Comparison of ENCODE assay signal across 10 cellular contexts in genomic region chrX:110172215-110172614, GRCh38.
DNase-seq lines count a peak whose midpoint lies in the region; ATAC-seq and TF ChIP-seq lines count a peak whose summit lies in the region.
"Had no signal": no experiment of that assay in that cellular context is flagged by ENCODE, and none has a peak within 500 bp of the region (broad histone marks: within the 10 kb centered on the region; RNA-seq: fewer than 3 reads in every experiment).

No MANE protein-coding gene starts in this region.

- no peaks in the 10 kb centered on the region for H3K27me3 Mint-ChIP-seq in endodermal cell (ENCODE audit: insufficient read depth)

- ATAC-seq in GM18873 (IDR thresholded peaks at IDR 0.05; ENCODE audit: low FRiP score, unreplicated experiment) = peak; percentile 96
- peak; percentile 99 for ATAC-seq in GM21529 (IDR thresholded peaks at IDR 0.05; ENCODE audit: unreplicated experiment)
- peak; percentile 97 for ATAC-seq in HG03342 (IDR thresholded peaks at IDR 0.05; ENCODE audit: unreplicated experiment)
- ATAC-seq in psoas muscle = no peak
- ATAC-seq: K562 had no signal

- H3K4me1 ChIP-seq in endodermal cell (ENCODE audit: control insufficient read depth, insufficient read depth, low read length) = no peaks in the 10 kb centered on the region
- H3K4me1 ChIP-seq in psoas muscle = peaks cover 3% of the 10 kb centered on the region
- peaks cover 0 to 13% of the 10 kb centered on the region in 2 donors for H3K4me1 ChIP-seq in thyroid gland

- no peaks in the 10 kb centered on the region for H3K9me3 Mint-ChIP-seq in endodermal cell
- H3K9me3 Mint-ChIP-seq: activated T-cell treated with anti-CD3 and anti-CD28 coated beads, Interleukin-2, amount 50 U/mL, for 24 hours had no signal

- no peak overlapping the region for H3K9ac ChIP-seq in endodermal cell (ENCODE audit: extremely low read depth, low read length, poor library complexity, severe bottlenecking)

- TF ChIP-seq CTCF in endodermal cell (conservative IDR thresholded peaks at IDR 0.05) (no peak), psoas muscle (IDR thresholded peaks at IDR 0.05) (no peak), dorsolateral prefrontal cortex (IDR thresholded peaks at IDR 0.05 in 54 of 56, conservative IDR thresholded peaks at IDR 0.05 in 2 of 56; ENCODE audit: low read depth in 1 of 56, partially characterized antibody in 56 of 56) (no peak), thyroid gland (IDR thresholded peaks at IDR 0.05) (no peak)

- H3K4me3 ChIP-seq in endodermal cell (ENCODE audit: low read length) (no peak overlapping the region), psoas muscle (no peak overlapping the region), dorsolateral prefrontal cortex (no peak overlapping the region), thyroid gland (replicated peaks in 1 of 3) (no peak overlapping the region)
- H3K4me3 ChIP-seq: K562 had no signal

- DNase-seq in endodermal cell (peak; percentile 24), psoas muscle (no peak), dorsolateral prefrontal cortex (no peak), medulla oblongata (ENCODE audit: extremely low spot score) (no peak), thyroid gland (no peak)
- DNase-seq: activated T-cell treated with anti-CD3 and anti-CD28 coated beads, Interleukin-2, amount 50 U/mL, for 24 hours had no signal

- H3K36me3 Mint-ChIP-seq in endodermal cell (ENCODE audit: low read depth) = peaks cover 35% of the 10 kb centered on the region

- TF ChIP-seq POLR2A in thyroid gland (IDR thresholded peaks at IDR 0.05) = no peak

- no peak overlapping the region for H3K27ac ChIP-seq in endodermal cell (ENCODE audit: low read depth, low read length)
- no peak overlapping the region for H3K27ac ChIP-seq in psoas muscle
- no peak overlapping the region for H3K27ac ChIP-seq in dorsolateral prefrontal cortex
- H3K27ac ChIP-seq in thyroid gland = no peak overlapping the region

- peaks cover 11% of the 10 kb centered on the region for H3K4me1 Mint-ChIP-seq in endodermal cell

- intact Hi-C loops in psoas muscle (cut with DNase I) (no loop called here), dorsolateral prefrontal cortex (cut with DNase I) (no loop called here), thyroid gland (cut with DNase I) (no loop called here)

- H3K4me3 Mint-ChIP-seq in endodermal cell = no peak overlapping the region
- H3K4me3 Mint-ChIP-seq: activated T-cell treated with anti-CD3 and anti-CD28 coated beads, Interleukin-2, amount 50 U/mL, for 24 hours had no signal

- H3K36me3 ChIP-seq in endodermal cell (ENCODE audit: control insufficient read depth, insufficient read depth, low read length) (no peaks in the 10 kb centered on the region), psoas muscle (ENCODE audit: insufficient read depth in 1 of 2, low read depth in 1 of 2) (peaks cover 0 to 7% of the 10 kb centered on the region in 2 donors), thyroid gland (no peaks in the 10 kb centered on the region)

- H3K9me3 ChIP-seq in endodermal cell (ENCODE audit: control insufficient read depth, low read length) (no peaks in the 10 kb centered on the region), psoas muscle (no peaks in the 10 kb centered on the region), thyroid gland (no peaks in the 10 kb centered on the region)

- H3K27ac Mint-ChIP-seq in endodermal cell = no peak overlapping the region
- H3K27ac Mint-ChIP-seq: activated T-cell treated with anti-CD3 and anti-CD28 coated beads, Interleukin-2, amount 50 U/mL, for 24 hours had no signal

- WGBS in endodermal cell (ENCODE audit: insufficient coverage in 1 of 2, insufficient read length in 1 of 2), 2 experiments = 93 to 100% methylated on average over 3 to 10 of the region's 10 CpGs
- WGBS in psoas muscle, 3 donors = 87 to 100% (median 92%) methylated on average over 10 of the region's 10 CpGs
- WGBS in thyroid gland, 2 donors = 100% methylated on average over 5 of the region's 10 CpGs; no CpG with 5 or more reads in 1 of the 2 donors

- H3K27me3 ChIP-seq in endodermal cell (ENCODE audit: control insufficient read depth, insufficient read depth, low read length, poor library complexity, severe bottlenecking) = no peaks in the 10 kb centered on the region
- H3K27me3 ChIP-seq in psoas muscle (ENCODE audit: insufficient read depth in 3 of 3, low read length in 2 of 3) = no peaks in the 10 kb centered on the region
- H3K27me3 ChIP-seq in dorsolateral prefrontal cortex = peaks cover 0 to 79% (median 11%) of the 10 kb centered on the region in 45 donors
- no peaks in the 10 kb centered on the region for H3K27me3 ChIP-seq in thyroid gland

Comparison
In these comparisons a context has a peak if more than half of its experiments do, and no peak if none do; other contexts are left out.
1. ATAC-seq: peak in GM18873 (single experiment), GM21529 (single experiment) and HG03342 (single experiment); none in psoas muscle (0 of 4).